In genomic region chr12:111927346-111927745, GRCh38 we compare ENCODE assay signal across 21 cellular contexts.
DNase-seq lines count a peak whose midpoint lies in the region; ATAC-seq, FAIRE-seq and TF ChIP-seq lines count a peak whose summit lies in the region.
"Had no signal": no experiment of that assay in that cellular context is flagged by ENCODE, and none has a peak within 500 bp of the region (broad histone marks: within the 10 kb centered on the region; RNA-seq: fewer than 3 reads in every experiment).

No MANE protein-coding gene starts in this region.

- H3K4me1 ChIP-seq in adipocyte (ENCODE audit: control insufficient read depth, insufficient read depth, low read length) (no peaks in the 10 kb centered on the region), foreskin keratinocyte (no peaks in the 10 kb centered on the region)
- H3K4me1 ChIP-seq: HAP-1 had no signal

- TF ChIP-seq POLR2A in GM12891 (IDR thresholded peaks at IDR 0.05; ENCODE audit: low read depth, low read length), result no peak

- peaks cover 1% of the 10 kb centered on the region for H3K36me3 Mint-ChIP-seq in activated CD4-positive, alpha-beta T cell treated with anti-CD3 and anti-CD28 coated beads, Interleukin-2, amount 10 ng/mL, durations not matched to agents 24 days and 14 days (ENCODE audit: low read depth)
- no peaks in the 10 kb centered on the region for H3K36me3 Mint-ChIP-seq in activated CD4-positive, alpha-beta T cell treated with anti-CD3 and anti-CD28 coated beads, Interleukin-2, amount 10 ng/mL, durations not matched to agents 7 days and 5 days (ENCODE audit: low read depth)
- no peaks in the 10 kb centered on the region for H3K36me3 Mint-ChIP-seq in glutamatergic neuron (ENCODE audit: unreplicated experiment)

- no peaks in the 10 kb centered on the region for H3K27me3 ChIP-seq in adipocyte (replicated peaks; ENCODE audit: control insufficient read depth, insufficient read depth, low read length)
- H3K27me3 ChIP-seq in foreskin keratinocyte, result no peaks in the 10 kb centered on the region

- no peak overlapping the region for H3K4me3 ChIP-seq in adipocyte (ENCODE audit: low read length)
- H3K4me3 ChIP-seq: HAP-1 had no signal

- POLR2A ChIA-PET in activated CD4-positive, alpha-beta T cell treated with anti-CD3 and anti-CD28 coated beads, Interleukin-2, amount 10 ng/mL, durations not matched to agents 7 days and 5 days (lab: Charles Lee), result no interaction called here

- DNase-seq in activated CD4-positive, alpha-beta T cell treated with anti-CD3 and anti-CD28 coated beads, Interleukin-2, amount 10 ng/mL, durations not matched to agents 24 days and 14 days, result peak; percentile 22
- no peak for DNase-seq in activated CD4-positive, alpha-beta T cell treated with anti-CD3 and anti-CD28 coated beads, Interleukin-2, amount 10 ng/mL, durations not matched to agents 7 days and 5 days
- no peak for DNase-seq in GM12891 (ENCODE audit: insufficient read length, low spot score)
- DNase-seq in adipocyte (ENCODE audit: low read depth), result peak; percentile 7
- DNase-seq in fibroblast of gingiva (ENCODE audit: low read depth), result peak; percentile 6
- no peak for DNase-seq in foreskin keratinocyte
- no peak for DNase-seq in glutamatergic neuron
- DNase-seq: C1 segment of cervical spinal cord; Calu3; CD4-positive, alpha-beta memory T cell; COR-L47; DMS53; DMS79 treated with DMSO at 0.1 percent for 48 hours; GF-D8; GOT3 had no signal

- H3K4me3 Mint-ChIP-seq in activated CD4-positive, alpha-beta T cell treated with anti-CD3 and anti-CD28 coated beads, Interleukin-2, amount 10 ng/mL, durations not matched to agents 24 days and 14 days, result no peak overlapping the region
- H3K4me3 Mint-ChIP-seq in activated CD4-positive, alpha-beta T cell treated with anti-CD3 and anti-CD28 coated beads, Interleukin-2, amount 10 ng/mL, durations not matched to agents 7 days and 5 days, result no peak overlapping the region
- H3K4me3 Mint-ChIP-seq in glutamatergic neuron (ENCODE audit: unreplicated experiment), result no peak overlapping the region
- H3K4me3 Mint-ChIP-seq: CD4-positive, alpha-beta memory T cell had no signal

- no peak for ATAC-seq in HG03097 (IDR thresholded peaks at IDR 0.05; ENCODE audit: low FRiP score, unreplicated experiment)
- no peak for ATAC-seq in foreskin keratinocyte

- no peak overlapping the region for H3K27ac ChIP-seq in foreskin keratinocyte
- H3K27ac ChIP-seq: 22Rv1 had no signal

- H3K9me3 Mint-ChIP-seq in activated CD4-positive, alpha-beta T cell treated with anti-CD3 and anti-CD28 coated beads, Interleukin-2, amount 10 ng/mL, durations not matched to agents 24 days and 14 days, result no peaks in the 10 kb centered on the region
- no peaks in the 10 kb centered on the region for H3K9me3 Mint-ChIP-seq in activated CD4-positive, alpha-beta T cell treated with anti-CD3 and anti-CD28 coated beads, Interleukin-2, amount 10 ng/mL, durations not matched to agents 7 days and 5 days
- peaks cover 2% of the 10 kb centered on the region for H3K9me3 Mint-ChIP-seq in glutamatergic neuron (ENCODE audit: unreplicated experiment)

- H3K4me1 Mint-ChIP-seq in activated CD4-positive, alpha-beta T cell treated with anti-CD3 and anti-CD28 coated beads, Interleukin-2, amount 10 ng/mL, durations not matched to agents 24 days and 14 days, result no peaks in the 10 kb centered on the region
- H3K4me1 Mint-ChIP-seq in activated CD4-positive, alpha-beta T cell treated with anti-CD3 and anti-CD28 coated beads, Interleukin-2, amount 10 ng/mL, durations not matched to agents 7 days and 5 days, result no peaks in the 10 kb centered on the region
- H3K4me1 Mint-ChIP-seq in glutamatergic neuron (ENCODE audit: low read depth, unreplicated experiment), result no peaks in the 10 kb centered on the region

- TF ChIP-seq CTCF in foreskin keratinocyte (conservative IDR thresholded peaks at IDR 0.05), result no peak
- no peak for TF ChIP-seq CTCF in glutamatergic neuron (IDR thresholded peaks at IDR 0.05; ENCODE audit: partially characterized antibody, unreplicated experiment)

- intact Hi-C loops in activated CD4-positive, alpha-beta T cell treated with anti-CD3 and anti-CD28 coated beads, Interleukin-2, amount 10 ng/mL, durations not matched to agents 24 days and 14 days (cut with micrococcal nuclease), result no loop called here

- H3K9ac ChIP-seq in adipocyte (ENCODE audit: low read length), result no peak overlapping the region

- H3K9me3 ChIP-seq in adipocyte (ENCODE audit: control insufficient read depth, low read length), result no peaks in the 10 kb centered on the region
- H3K9me3 ChIP-seq: HAP-1 had no signal

- H3K27ac Mint-ChIP-seq in activated CD4-positive, alpha-beta T cell treated with anti-CD3 and anti-CD28 coated beads, Interleukin-2, amount 10 ng/mL, durations not matched to agents 24 days and 14 days, result no peak overlapping the region
- H3K27ac Mint-ChIP-seq in activated CD4-positive, alpha-beta T cell treated with anti-CD3 and anti-CD28 coated beads, Interleukin-2, amount 10 ng/mL, durations not matched to agents 7 days and 5 days, result no peak overlapping the region
- H3K27ac Mint-ChIP-seq in glutamatergic neuron (ENCODE audit: unreplicated experiment), result no peak overlapping the region

- FAIRE-seq in GM12891 (lab: Jason Lieb, UNC), result peak; percentile 58
- FAIRE-seq: A204.1, GM12892, H54 had no signal

- CTCF ChIA-PET in activated CD4-positive, alpha-beta T cell treated with anti-CD3 and anti-CD28 coated beads, Interleukin-2, amount 10 ng/mL, durations not matched to agents 7 days and 5 days (lab: Charles Lee), result interaction anchor here (0.5 to 2.1 kb wide), 3 partner anchors 10 to 86 kb away, joined by 3 to 7 read pairs (median 6); partner anchors contain the start of genes ERP29 and TMEM116

- peaks cover 3% of the 10 kb centered on the region for H3K36me3 ChIP-seq in adipocyte (ENCODE audit: control insufficient read depth, insufficient read depth, low read length, severe bottlenecking)
- H3K36me3 ChIP-seq: HAP-1 had no signal

- no peaks in the 10 kb centered on the region for H3K27me3 Mint-ChIP-seq in activated CD4-positive, alpha-beta T cell treated with anti-CD3 and anti-CD28 coated beads, Interleukin-2, amount 10 ng/mL, durations not matched to agents 24 days and 14 days
- H3K27me3 Mint-ChIP-seq in activated CD4-positive, alpha-beta T cell treated with anti-CD3 and anti-CD28 coated beads, Interleukin-2, amount 10 ng/mL, durations not matched to agents 7 days and 5 days, result no peaks in the 10 kb centered on the region
- no peaks in the 10 kb centered on the region for H3K27me3 Mint-ChIP-seq in glutamatergic neuron (ENCODE audit: unreplicated experiment)
- H3K27me3 Mint-ChIP-seq: CD4-positive, alpha-beta memory T cell had no signal

TF ChIP-seq in GM12891, 5 proteins besides CTCF, POLR2A, EP300 and RAD21:
- no peak for TF ChIP-seq TAF1 (IDR thresholded peaks at IDR 0.05; ENCODE audit: low read depth, low read length)
- TF ChIP-seq POU2F2 (IDR thresholded peaks at IDR 0.05; ENCODE audit: low read depth, low read length), result no peak
- no peak for TF ChIP-seq PAX5 (IDR thresholded peaks at IDR 0.05; ENCODE audit: insufficient read depth, low read length, severe bottlenecking)
- no peak for TF ChIP-seq SPI1 (IDR thresholded peaks at IDR 0.05; ENCODE audit: low read depth, low read length)
- no peak for TF ChIP-seq POLR2AphosphoS5 (IDR thresholded peaks at IDR 0.05; ENCODE audit: low read depth, low read length)

Comparison
In these comparisons a context has a peak if more than half of its experiments do, and no peak if none do; other contexts are left out.
1. DNase-seq: peak in activated CD4-positive, alpha-beta T cell treated with anti-CD3 and anti-CD28 coated beads, Interleukin-2, amount 10 ng/mL, durations not matched to agents 24 days and 14 days (single experiment), adipocyte (single experiment) and fibroblast of gingiva (single experiment); none in activated CD4-positive, alpha-beta T cell treated with anti-CD3 and anti-CD28 coated beads, Interleukin-2, amount 10 ng/mL, durations not matched to agents 7 days and 5 days (single experiment), GM12891 (single experiment), foreskin keratinocyte (0 of 2) and glutamatergic neuron (single experiment).